22 cellular contexts compared by ENCODE assay signal in the genomic region with DNA sequence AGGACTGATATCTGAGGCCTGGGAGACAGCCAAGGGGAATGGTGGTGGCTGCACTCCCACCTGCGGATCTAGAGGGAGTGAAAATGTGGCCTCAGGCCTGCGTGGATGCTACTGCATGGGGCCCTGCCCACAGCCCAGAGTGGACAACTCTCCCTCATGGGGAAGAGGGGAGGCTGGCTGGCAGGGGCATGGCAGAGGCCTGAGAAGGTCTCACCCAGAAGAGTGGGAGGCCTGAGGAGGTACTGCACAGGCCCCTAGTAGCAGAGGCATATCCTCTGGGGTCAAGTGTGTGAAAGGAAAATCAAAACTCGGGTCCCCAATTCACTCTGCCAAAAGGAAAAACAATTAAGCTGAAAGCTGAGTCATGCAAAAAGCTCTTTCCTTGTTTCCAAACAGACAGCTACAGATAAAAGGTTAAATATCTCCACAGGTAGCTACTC.
DNase-seq lines count a peak whose midpoint lies in the region; ATAC-seq and TF ChIP-seq lines count a peak whose summit lies in the region.
"Had no signal": no experiment of that assay in that cellular context is flagged by ENCODE, and none has a peak within 500 bp of the region (broad histone marks: within the 10 kb centered on the region; RNA-seq: fewer than 3 reads in every experiment).

No MANE protein-coding gene starts in this region.

- no peaks in the 10 kb centered on the region for H3K27me3 Mint-ChIP-seq in activated naive CD4-positive, alpha-beta T cell treated with anti-CD3 and anti-CD28 coated beads, Interleukin-2, amount 50 U/mL, for 24 hours
- no peaks in the 10 kb centered on the region for H3K27me3 Mint-ChIP-seq in WTC11 (ENCODE audit: low read depth)
- H3K27me3 Mint-ChIP-seq: activated naive CD4-positive, alpha-beta T cell treated with anti-CD3 and anti-CD28 coated beads, Interleukin-2, amount 10 ng/mL, durations not matched to agents 7 days and 5 days; central memory CD8-positive, alpha-beta T cell had no signal

- ATAC-seq in WTC11 (no peak), lower lobe of right lung (peak; percentile 35 to 58)
- ATAC-seq: activated CD8-positive, alpha-beta T cell treated with anti-CD3 and anti-CD28 coated beads, Interleukin-2, amount 10 ng/mL, durations not matched to agents 7 days and 5 days; activated T-cell treated with anti-CD3 and anti-CD28 coated beads, Interleukin-2, amount 50 U/mL, for 4 hours; K562; Right ventricle myocardium inferior; stimulated activated memory B cell treated with anti-CD40 and anti-IgM and Interleukin-4, amounts not matched to agents 10 μg/mL and 1 μg/mL and 100 μg/mL, for 72 hours had no signal

- peaks cover 13% of the 10 kb centered on the region for H3K4me1 ChIP-seq in lower lobe of right lung
- H3K4me1 ChIP-seq in ascending aorta = no peaks in the 10 kb centered on the region
- H3K4me1 ChIP-seq: BE2C had no signal

- no peak overlapping the region for H3K27ac ChIP-seq in lower lobe of right lung
- no peak overlapping the region for H3K27ac ChIP-seq in ascending aorta
- no peak overlapping the region for H3K27ac ChIP-seq in WERI-Rb-1
- H3K27ac ChIP-seq: dorsolateral prefrontal cortex had no signal

- H3K4me3 ChIP-seq in lower lobe of right lung = no peak overlapping the region
- no peak overlapping the region for H3K4me3 ChIP-seq in ascending aorta
- no peak overlapping the region for H3K4me3 ChIP-seq in H7 (ENCODE audit: insufficient read depth, low read depth, low read length)
- no peak overlapping the region for H3K4me3 ChIP-seq in WERI-Rb-1 (ENCODE audit: low read depth, low read length)
- H3K4me3 ChIP-seq: dorsolateral prefrontal cortex, K562 had no signal

- no peaks in the 10 kb centered on the region for H3K9me3 ChIP-seq in lower lobe of right lung
- H3K9me3 ChIP-seq in ascending aorta = no peaks in the 10 kb centered on the region
- H3K9me3 ChIP-seq in WERI-Rb-1 (ENCODE audit: severe bottlenecking) = no peaks in the 10 kb centered on the region
- H3K9me3 ChIP-seq: BE2C had no signal

- CTCF ChIA-PET in WTC11 (lab: Charles Lee) = interaction anchor here (1.0 kb wide), 1 partner anchor 241 kb away, joined by 3 read pairs; no protein-coding TSS in a partner anchor

- no peaks in the 10 kb centered on the region for H3K9me3 Mint-ChIP-seq in activated naive CD4-positive, alpha-beta T cell treated with anti-CD3 and anti-CD28 coated beads, Interleukin-2, amount 50 U/mL, for 24 hours
- peaks cover 5% of the 10 kb centered on the region; the same call in 1 of the 2 replicates for H3K9me3 Mint-ChIP-seq in WTC11
- H3K9me3 Mint-ChIP-seq: activated naive CD4-positive, alpha-beta T cell treated with anti-CD3 and anti-CD28 coated beads, Interleukin-2, amount 10 ng/mL, durations not matched to agents 7 days and 5 days; activated T-cell treated with anti-CD3 and anti-CD28 coated beads, Interleukin-2, amount 50 U/mL, for 4 hours; central memory CD8-positive, alpha-beta T cell; stimulated activated memory B cell treated with anti-CD40 and anti-IgM and Interleukin-4, amounts not matched to agents 10 μg/mL and 1 μg/mL and 100 μg/mL, for 72 hours had no signal

- H3K27ac Mint-ChIP-seq in activated naive CD4-positive, alpha-beta T cell treated with anti-CD3 and anti-CD28 coated beads, Interleukin-2, amount 50 U/mL, for 24 hours = peak overlapping the region; percentile 59
- H3K27ac Mint-ChIP-seq in WTC11 = peak overlapping the region; percentile 95; the same call in 1 of the 2 replicates
- H3K27ac Mint-ChIP-seq: stimulated activated memory B cell treated with anti-CD40 and anti-IgM and Interleukin-4, amounts not matched to agents 10 μg/mL and 1 μg/mL and 100 μg/mL, for 72 hours had no signal

- DNase-seq in activated naive CD4-positive, alpha-beta T cell treated with Interleukin-2 at 50 U/mL for 16 hours = no peak
- no peak for DNase-seq in WTC11 (ENCODE audit: low spot score)
- no peak for DNase-seq in lower lobe of right lung
- no peak for DNase-seq in ascending aorta (ENCODE audit: low spot score in 2 of 2)
- no peak for DNase-seq in H7
- DNase-seq in WERI-Rb-1 = no peak
- no peak for DNase-seq in cardiac septum (ENCODE audit: low spot score)
- DNase-seq: activated CD4-positive, CD25-positive, alpha-beta regulatory T cell treated with anti-CD3 and anti-CD28 coated beads, Interleukin-2, amount 50 U/mL, for 72 hours; activated CD8-positive, alpha-beta T cell treated with anti-CD3 and anti-CD28 coated beads, Interleukin-2, amount 10 ng/mL, durations not matched to agents 7 days and 5 days; activated naive CD4-positive, alpha-beta T cell treated with anti-CD3 and anti-CD28 coated beads, Interleukin-2, amount 10 ng/mL, durations not matched to agents 7 days and 5 days; activated T-cell treated with anti-CD3 and anti-CD28 coated beads, Interleukin-2, amount 50 U/mL, for 4 hours; aorta; BE2C; dorsolateral prefrontal cortex; NCI-H1694; NCI-H748 treated with DMSO at 0.1 percent for 48 hours; stimulated activated CD4-positive, alpha-beta T cell treated with anti-CD3 and anti-CD28 coated beads, Interleukin-2, amount 100 ng/mL, for 24 hours had no signal

- H3K36me3 ChIP-seq in lower lobe of right lung (no peaks in the 10 kb centered on the region), ascending aorta (no peaks in the 10 kb centered on the region), H7 (replicated peaks; ENCODE audit: control insufficient read depth, insufficient read depth, low read length) (no peaks in the 10 kb centered on the region), WERI-Rb-1 (no peaks in the 10 kb centered on the region)
- H3K36me3 ChIP-seq: BE2C had no signal

- H3K27me3 ChIP-seq in lower lobe of right lung (ENCODE audit: low read depth) = no peaks in the 10 kb centered on the region
- H3K27me3 ChIP-seq in ascending aorta = no peaks in the 10 kb centered on the region
- H3K27me3 ChIP-seq in H7 (ENCODE audit: control insufficient read depth, insufficient read depth, low read length) = no peaks in the 10 kb centered on the region
- no peaks in the 10 kb centered on the region for H3K27me3 ChIP-seq in WERI-Rb-1 (ENCODE audit: insufficient read depth, low read depth, severe bottlenecking)
- H3K27me3 ChIP-seq: BE2C, dorsolateral prefrontal cortex had no signal

- H3K4me3 Mint-ChIP-seq in activated naive CD4-positive, alpha-beta T cell treated with anti-CD3 and anti-CD28 coated beads, Interleukin-2, amount 50 U/mL, for 24 hours = no peak overlapping the region
- H3K4me3 Mint-ChIP-seq in WTC11 = peak overlapping the region; percentile 10; the same call in 1 of the 2 replicates
- H3K4me3 Mint-ChIP-seq: activated CD8-positive, alpha-beta T cell treated with anti-CD3 and anti-CD28 coated beads, Interleukin-2, amount 10 ng/mL, durations not matched to agents 7 days and 5 days; activated naive CD4-positive, alpha-beta T cell treated with anti-CD3 and anti-CD28 coated beads, Interleukin-2, amount 10 ng/mL, durations not matched to agents 7 days and 5 days; activated T-cell treated with anti-CD3 and anti-CD28 coated beads, Interleukin-2, amount 50 U/mL, for 4 hours; central memory CD8-positive, alpha-beta T cell; stimulated activated memory B cell treated with anti-CD40 and anti-IgM and Interleukin-4, amounts not matched to agents 10 μg/mL and 1 μg/mL and 100 μg/mL, for 72 hours had no signal

- POLR2A ChIA-PET in WTC11 (lab: Charles Lee) = no interaction called here

- peaks cover 15% of the 10 kb centered on the region for H3K36me3 Mint-ChIP-seq in activated naive CD4-positive, alpha-beta T cell treated with anti-CD3 and anti-CD28 coated beads, Interleukin-2, amount 50 U/mL, for 24 hours
- peaks cover 32% of the 10 kb centered on the region for H3K36me3 Mint-ChIP-seq in WTC11
- H3K36me3 Mint-ChIP-seq: stimulated activated memory B cell treated with anti-CD40 and anti-IgM and Interleukin-4, amounts not matched to agents 10 μg/mL and 1 μg/mL and 100 μg/mL, for 72 hours had no signal

- intact Hi-C loops in lower lobe of right lung (cut with DNase I) (no loop called here), ascending aorta (cut with DNase I) (no loop called here), cardiac septum (cut with DNase I) (no loop called here)

- peaks cover 30% of the 10 kb centered on the region for H3K4me1 Mint-ChIP-seq in activated naive CD4-positive, alpha-beta T cell treated with anti-CD3 and anti-CD28 coated beads, Interleukin-2, amount 50 U/mL, for 24 hours
- H3K4me1 Mint-ChIP-seq in WTC11 = peaks cover 75% of the 10 kb centered on the region

- TF ChIP-seq CTCF in WTC11 (IDR thresholded peaks at IDR 0.05) (no peak), lower lobe of right lung (IDR thresholded peaks at IDR 0.05) (no peak), ascending aorta (IDR thresholded peaks at IDR 0.05) (no peak), WERI-Rb-1 (IDR thresholded peaks at IDR 0.05; ENCODE audit: low read depth, low read length) (no peak)

TF ChIP-seq in WTC11, 78 proteins besides CTCF, POLR2A, EP300 and RAD21:
- no peak for TF ChIP-seq ZMAT4 (CRISPR knock-in tag; IDR thresholded peaks at IDR 0.05)
- 0 out of 2 replicates have a peak, but pooled peaks have one; percentile 55 for TF ChIP-seq ZNF138 (CRISPR knock-in tag; conservative IDR thresholded peaks at IDR 0.05)
